In genomic region chr7:122983261-122983660, GRCh38 we compare ENCODE assay signal across 28 cellular contexts. TPM values are rescaled to one million over a fixed set of nuclear protein-coding genes. Genes with fewer than 3 reads are reported as not detected.
DNase-seq lines count a peak whose midpoint lies in the region; ATAC-seq, FAIRE-seq and TF ChIP-seq lines count a peak whose summit lies in the region.
"Had no signal": no experiment of that assay in that cellular context is flagged by ENCODE, and none has a peak within 500 bp of the region (broad histone marks: within the 10 kb centered on the region; RNA-seq: fewer than 3 reads in every experiment).

No MANE protein-coding gene starts in this region.

- peak; percentile 85 for DNase-seq in COLO829 (ENCODE audit: low spot score)
- DNase-seq in SK-MEL-5 (ENCODE audit: low read depth, low spot score) = peak; percentile 89
- DNase-seq in pons (ENCODE audit: low spot score) = peak; percentile 9
- no peak for DNase-seq in endothelial cell (ENCODE audit: low spot score)
- DNase-seq in occipital lobe (lab: John Stamatoyannopoulos, UW) = no peak
- DNase-seq: ACHN; BE2C; Calu3; CD8-positive, alpha-beta memory T cell; DMS79 treated with DMSO at 0.1 percent for 48 hours; GF-D8; KBM-7; MG63; NCI-H1417; NCI-H1694; NCI-H2171 treated with DMSO at 0.1 percent for 48 hours; NCI-H446; NCI-H526; NCI-H82; NK-92 treated with Interleukin-12 subunit alpha and Interleukin-12 subunit beta, amount 100 ng/mL, for 24 hours; PC-3; T-cell had no signal

- H3K27me3 Mint-ChIP-seq in endothelial cell (ENCODE audit: unreplicated experiment) = no peaks in the 10 kb centered on the region
- H3K27me3 Mint-ChIP-seq: CD8-positive, alpha-beta memory T cell; T-cell had no signal

- ATAC-seq in HG03135 (IDR thresholded peaks at IDR 0.05; ENCODE audit: unreplicated experiment) = no peak
- ATAC-seq: PC-3, T-cell had no signal

- no peaks in the 10 kb centered on the region for H3K9me3 Mint-ChIP-seq in endothelial cell (ENCODE audit: unreplicated experiment)

- no peaks in the 10 kb centered on the region for H3K36me3 Mint-ChIP-seq in endothelial cell (ENCODE audit: low read depth, unreplicated experiment)
- H3K36me3 Mint-ChIP-seq: CD14-positive monocyte; CD8-positive, alpha-beta memory T cell; T-cell had no signal

- peak; percentile 9 for FAIRE-seq in islet of Langerhans (lab: Jason Lieb, UNC)
- FAIRE-seq: GM12891, H54 had no signal

- no peak overlapping the region for H3K27ac Mint-ChIP-seq in endothelial cell (ENCODE audit: unreplicated experiment)
- H3K27ac Mint-ChIP-seq: CD14-positive monocyte; CD8-positive, alpha-beta memory T cell; T-cell had no signal

- no peak for TF ChIP-seq CTCF in endothelial cell (IDR thresholded peaks at IDR 0.05; ENCODE audit: unreplicated experiment)

- in situ Hi-C loops in SK-MEL-5 (cut with HindIII; ENCODE audit: low pct_unique_long_range_greater_than_20kb, low sequenced_read_pairs) = no loop called here

- peaks cover 4% of the 10 kb centered on the region for H3K4me1 Mint-ChIP-seq in endothelial cell (ENCODE audit: unreplicated experiment)
- H3K4me1 Mint-ChIP-seq: CD14-positive monocyte; CD8-positive, alpha-beta memory T cell; T-cell had no signal

- H3K4me3 Mint-ChIP-seq in endothelial cell (ENCODE audit: unreplicated experiment) = no peak overlapping the region
- H3K4me3 Mint-ChIP-seq: CD14-positive monocyte; CD8-positive, alpha-beta memory T cell; T-cell had no signal

RNA-seq across cellular contexts. Expression of gene TAS2R16, which starts 12.2 kb away (rescaled TPM):
- total RNA-seq in SK-MEL-5 (2014; rRNA removed; shearing (Covaris generic)) = not detected in 2 replicates
- not detected in 2 replicates for polyA plus RNA-seq in SK-MEL-5 (2015; cell fraction: cytosol; rRNA removed)
- polyA plus RNA-seq in SK-MEL-5 (2015; cell fraction: nucleus; rRNA removed) = not detected in 2 replicates
- total RNA-seq in endothelial cell (ENCODE audit: unreplicated experiment) = not detected
- not detected for total RNA-seq in occipital lobe
- total RNA-seq: Calu3; CD8-positive, alpha-beta memory T cell; LHCN-M2; PC-3; T-cell had no signal
- polyA plus RNA-seq: CD14-positive monocyte; CD8-positive, alpha-beta memory T cell had no signal

Comparison
In these comparisons a context has a peak if more than half of its experiments do, and no peak if none do; other contexts are left out.
1. DNase-seq: peak in COLO829 (single experiment), SK-MEL-5 (single experiment) and pons (single experiment); none in endothelial cell (single experiment) and occipital lobe (single experiment).